Comparison of ENCODE assay signal across 9 cellular contexts in genomic region chr11:118010738-118011461, GRCh38. TPM values are rescaled to one million over a fixed set of nuclear protein-coding genes. Genes with fewer than 3 reads are reported as not detected.
DNase-seq lines count a peak whose midpoint lies in the region; ATAC-seq and TF ChIP-seq lines count a peak whose summit lies in the region.
"Had no signal": no experiment of that assay in that cellular context is flagged by ENCODE, and none has a peak within 500 bp of the region (broad histone marks: within the 10 kb centered on the region; RNA-seq: fewer than 3 reads in every experiment).

No MANE protein-coding gene starts in this region.

- H3K27me3 ChIP-seq in CD8-positive, alpha-beta memory T cell (ENCODE audit: insufficient read depth, low read length, poor library complexity, severe bottlenecking) = no peaks in the 10 kb centered on the region
- H3K27me3 ChIP-seq in colonic mucosa = no peaks in the 10 kb centered on the region

- peak overlapping the region in 1 of 2 donors; percentile 26 for H3K9ac ChIP-seq in colonic mucosa (ENCODE audit: low read depth in 2 of 2, low read length in 2 of 2)

- H3K4me3 Mint-ChIP-seq in CD8-positive, alpha-beta memory T cell = peak overlapping the region in 1 of 7 donors; percentile 70

- H3K27me3 Mint-ChIP-seq in CD8-positive, alpha-beta memory T cell = no peaks in the 10 kb centered on the region

- intact Hi-C loops in colonic mucosa (cut with DNase I) (no loop called here), sciatic nerve (cut with DNase I) (no loop called here)

- no peak overlapping the region for H3K27ac ChIP-seq in CD8-positive, alpha-beta memory T cell (ENCODE audit: low read depth, low read length)
- peak overlapping the region; percentile 44 for H3K27ac ChIP-seq in colonic mucosa

- H3K36me3 ChIP-seq in CD8-positive, alpha-beta memory T cell (ENCODE audit: insufficient read depth, low read length) = no peaks in the 10 kb centered on the region
- H3K36me3 ChIP-seq in colonic mucosa = no peaks in the 10 kb centered on the region

- TF ChIP-seq CTCF in colonic mucosa (IDR thresholded peaks at IDR 0.05) = no peak

- peaks cover 0 to 2% (median 0%) of the 10 kb centered on the region in 5 donors for H3K9me3 Mint-ChIP-seq in CD8-positive, alpha-beta memory T cell

- peaks cover 98 to 100% (median 100%) of the 10 kb centered on the region in 3 donors for H3K4me1 Mint-ChIP-seq in CD8-positive, alpha-beta memory T cell

- peak; percentile 69 for ATAC-seq in GM19452 (IDR thresholded peaks at IDR 0.05; ENCODE audit: unreplicated experiment)
- ATAC-seq in HG03457 (IDR thresholded peaks at IDR 0.05; ENCODE audit: unreplicated experiment) = peak; percentile 54
- ATAC-seq in sciatic nerve = peak; percentile 86

- CTCF ChIA-PET in CD8-positive, alpha-beta memory T cell (lab: Charles Lee) = interaction anchor here (1.0 to 1.6 kb wide), 2 partner anchors 37 to 42 kb away, joined by 3 to 12 read pairs; no protein-coding TSS in a partner anchor

- peaks cover 100% of the 10 kb centered on the region for H3K4me1 ChIP-seq in CD8-positive, alpha-beta memory T cell (ENCODE audit: insufficient read depth, low read length)
- no peaks in the 10 kb centered on the region for H3K4me1 ChIP-seq in colonic mucosa

- no peak overlapping the region for H3K4me3 ChIP-seq in CD8-positive, alpha-beta memory T cell (ENCODE audit: low read length)
- no peak overlapping the region for H3K4me3 ChIP-seq in colonic mucosa

- no peaks in the 10 kb centered on the region for H3K9me3 ChIP-seq in CD8-positive, alpha-beta memory T cell (ENCODE audit: low read length)
- no peaks in the 10 kb centered on the region for H3K9me3 ChIP-seq in colonic mucosa

- H3K27ac Mint-ChIP-seq in CD8-positive, alpha-beta memory T cell = peak overlapping the region; percentile 69 to 100 (median 91)

- no peak for DNase-seq in CD8-positive, alpha-beta memory T cell
- peak; percentile 43 for DNase-seq in colonic mucosa
- peak; percentile 74 for DNase-seq in sciatic nerve (ENCODE audit: low spot score)
- no peak for DNase-seq in activated CD4-positive, CD25-positive, alpha-beta regulatory T cell treated with anti-CD3 and anti-CD28 coated beads, Interleukin-2, amount 50 U/mL, for 72 hours
- no peak for DNase-seq in epidermal melanocyte (ENCODE audit: insufficient read length, low spot score)
- no peak for DNase-seq in NCI-H82 (lab: John Stamatoyannopoulos, UW)

- H3K36me3 Mint-ChIP-seq in CD8-positive, alpha-beta memory T cell = peaks cover 2 to 9% (median 3%) of the 10 kb centered on the region in 3 donors

- POLR2A ChIA-PET in CD8-positive, alpha-beta memory T cell (lab: Charles Lee) = no interaction called here

RNA-seq across cellular contexts. Expression of gene IL10RA, which starts 24.7 kb away (rescaled TPM):
- total RNA-seq in CD8-positive, alpha-beta memory T cell = 100 to 1,000 TPM; 120 to 122 TPM
- 659 TPM for polyA plus RNA-seq in CD8-positive, alpha-beta memory T cell
- 1 to 10 TPM; 4.4 to 9.8 TPM for total RNA-seq in colonic mucosa
- total RNA-seq in sciatic nerve = 29.5 TPM
- total RNA-seq: lung microvascular endothelial cell had no signal

Comparison
In these comparisons a context has a peak if more than half of its experiments do, and no peak if none do; other contexts are left out.
1. DNase-seq: peak in colonic mucosa (single experiment) and sciatic nerve (single experiment); none in CD8-positive, alpha-beta memory T cell (0 of 5), activated CD4-positive, CD25-positive, alpha-beta regulatory T cell treated with anti-CD3 and anti-CD28 coated beads, Interleukin-2, amount 50 U/mL, for 72 hours (single experiment), epidermal melanocyte (single experiment) and NCI-H82 (single experiment).
2. Peak in every context shown above with its lines, with median percentiles within 50 percentile points of each other: ATAC-seq.